8 cellular contexts compared by ENCODE assay signal in the genomic region with DNA sequence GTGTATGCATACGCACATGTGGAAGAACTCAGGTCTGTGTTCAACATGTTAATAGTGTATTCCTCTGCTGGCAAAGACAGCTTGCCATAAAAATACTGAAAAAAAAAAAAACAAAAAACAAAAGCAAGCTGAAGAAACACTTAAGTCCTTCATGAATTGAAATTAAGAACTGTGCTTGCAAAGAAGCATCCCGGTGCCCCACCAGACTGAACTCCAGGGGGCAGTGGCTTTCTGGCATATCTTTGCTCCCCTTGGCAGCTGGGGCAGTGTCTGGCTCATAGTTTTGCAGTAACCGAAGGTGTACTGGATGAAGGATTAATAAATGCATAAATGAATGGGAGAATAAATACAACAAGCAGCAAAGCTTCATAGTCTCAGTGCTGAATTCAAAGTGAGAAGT.
A peak's percentile ranks its signal among the peaks of the same experiment; 100 is the strongest.
DNase-seq lines count a peak whose midpoint lies in the region; ATAC-seq, FAIRE-seq and TF ChIP-seq lines count a peak whose summit lies in the region.

No MANE protein-coding gene starts in this region.

- H3K9ac ChIP-seq in endothelial cell of umbilical vein (replicated peaks; ENCODE audit: extremely low read depth, insufficient read depth, low read length) = peak overlapping the region; percentile 29

- peaks cover 2% of the 10 kb centered on the region for H4K20me1 ChIP-seq in endothelial cell of umbilical vein (replicated peaks; ENCODE audit: control insufficient read depth, extremely low read depth, insufficient read depth, low read length)

- peak overlapping the region; percentile 40 to 67 (median 43) for H3K27ac Mint-ChIP-seq in nephron
- H3K27ac Mint-ChIP-seq in T-helper 2 cell treated with Interferon-gamma antibody and Interleukin-4, amounts not matched to agents 5 μg/mL and 100 μg/mL, for 36 hours = no peak overlapping the region

- peak; percentile 58 for FAIRE-seq in endothelial cell of umbilical vein (lab: Jason Lieb, UNC)

- no peaks in the 10 kb centered on the region for H3K9me1 ChIP-seq in endothelial cell of umbilical vein (replicated peaks; ENCODE audit: control insufficient read depth, extremely low read depth, insufficient read depth, low read length)

- CTCF ChIA-PET in endothelial cell of umbilical vein (lab: Charles Lee) = interaction anchor here (0.7 to 7.0 kb wide), 14 partner anchors 10 to 364 kb away, joined by 3 to 124 read pairs (median 4); partner anchors contain the start of gene LHFPL6

- dilution Hi-C loops in endothelial cell of umbilical vein (cut with MboI; ENCODE audit: extremely low pct_ligation_motif_present, low sequenced_read_pairs) = no loop called here

- H3K27ac ChIP-seq in endothelial cell of umbilical vein (ENCODE audit: insufficient read depth, low read depth, low read length) = peak overlapping the region; percentile 77

- DNase-seq in GM12864 (ENCODE audit: low read depth) (no peak), NCI-H748 (lab: John Stamatoyannopoulos, UW; ENCODE audit: unreplicated experiment) (peak; percentile 65), endothelial cell of umbilical vein (ENCODE audit: low read depth, low spot score) (peak; percentile 78)
- no peak for DNase-seq in activated effector memory CD4-positive, alpha-beta T cell treated with Interleukin-2 at 50 U/mL for 16 hours
- DNase-seq in activated naive CD4-positive, alpha-beta T cell treated with anti-CD3 and anti-CD28 coated beads, Interleukin-2, amount 50 U/mL, for 16 hours = no peak
- no peak for DNase-seq in T-helper 2 cell treated with Interferon-gamma antibody and Interleukin-4, amounts not matched to agents 5 μg/mL and 100 μg/mL, for 36 hours (ENCODE audit: low spot score)

- peak overlapping the region in 1 of 3 experiments; percentile 4 for H3K4me3 Mint-ChIP-seq in nephron
- no peak overlapping the region for H3K4me3 Mint-ChIP-seq in T-helper 2 cell treated with Interferon-gamma antibody and Interleukin-4, amounts not matched to agents 5 μg/mL and 100 μg/mL, for 36 hours

- peak; percentile 43 for TF ChIP-seq CTCF in GM12864 (IDR thresholded peaks at IDR 0.05; ENCODE audit: low read depth, low read length, missing control alignments)
- peak; percentile 40 to 57 for TF ChIP-seq CTCF in endothelial cell of umbilical vein (IDR thresholded peaks at IDR 0.05; ENCODE audit: extremely low read depth in 1 of 2, insufficient read depth in 1 of 2, low read depth in 1 of 2, low read length in 2 of 2)
- TF ChIP-seq CTCF in nephron (IDR thresholded peaks at IDR 0.05; ENCODE audit: unreplicated experiment in 3 of 3) = peak in 1 of 3 experiments; percentile 23

- H3K4me1 ChIP-seq in endothelial cell of umbilical vein (ENCODE audit: control insufficient read depth, extremely low read depth, insufficient read depth, low read length) = peaks cover 32% of the 10 kb centered on the region

- H3K4me3 ChIP-seq in GM12864 (ENCODE audit: low read depth, low read length) (no peak overlapping the region), endothelial cell of umbilical vein (replicated peaks in 1 of 3; ENCODE audit: insufficient read depth in 1 of 3, low read depth in 1 of 3, low read length in 3 of 3) (peak overlapping the region in 1 of 3 experiments; percentile 23)

- peak overlapping the region; percentile 39 for H3K4me2 ChIP-seq in endothelial cell of umbilical vein (ENCODE audit: insufficient read depth, low read length)

- no peaks in the 10 kb centered on the region for H3K79me2 ChIP-seq in endothelial cell of umbilical vein (ENCODE audit: control insufficient read depth, insufficient read depth, low read length)

- H2AFZ ChIP-seq in endothelial cell of umbilical vein (ENCODE audit: low read depth, low read length) = no peak overlapping the region

- no TSS peak for BruUV-seq in endothelial cell of umbilical vein (replicated peaks; lab: Mats Ljungman, UMichigan)

- POLR2A ChIA-PET in endothelial cell of umbilical vein (lab: Charles Lee) = interaction anchor here (1.7 kb wide), 1 partner anchor 187 kb away, joined by 4 read pairs; the partner anchor contains the start of gene LHFPL6

- H3K27me3 Mint-ChIP-seq in nephron (ENCODE audit: low read depth) = no peaks in the 10 kb centered on the region
- peaks cover 13% of the 10 kb centered on the region for H3K27me3 Mint-ChIP-seq in T-helper 2 cell treated with Interferon-gamma antibody and Interleukin-4, amounts not matched to agents 5 μg/mL and 100 μg/mL, for 36 hours (ENCODE audit: low read depth)

- intact Hi-C loops in endothelial cell of umbilical vein (cut with micrococcal nuclease) = loop anchor here (1.0 to 10.0 kb wide), 5 partner anchors 151 to 381 kb away; partner anchors contain the start of genes NHLRC3 and PROSER1

- H3K36me3 Mint-ChIP-seq in nephron (ENCODE audit: low read depth) = no peaks in the 10 kb centered on the region
- no peaks in the 10 kb centered on the region for H3K36me3 Mint-ChIP-seq in T-helper 2 cell treated with Interferon-gamma antibody and Interleukin-4, amounts not matched to agents 5 μg/mL and 100 μg/mL, for 36 hours (ENCODE audit: low read depth)

- no peak for ATAC-seq in GM19455 (IDR thresholded peaks at IDR 0.05; ENCODE audit: unreplicated experiment)

- H3K4me1 Mint-ChIP-seq in nephron = peaks cover 64% of the 10 kb centered on the region
- no peaks in the 10 kb centered on the region for H3K4me1 Mint-ChIP-seq in T-helper 2 cell treated with Interferon-gamma antibody and Interleukin-4, amounts not matched to agents 5 μg/mL and 100 μg/mL, for 36 hours (ENCODE audit: low read depth)

- H3K9me3 Mint-ChIP-seq in nephron = no peaks in the 10 kb centered on the region
- no peaks in the 10 kb centered on the region for H3K9me3 Mint-ChIP-seq in T-helper 2 cell treated with Interferon-gamma antibody and Interleukin-4, amounts not matched to agents 5 μg/mL and 100 μg/mL, for 36 hours

- no peaks in the 10 kb centered on the region for H3K36me3 ChIP-seq in endothelial cell of umbilical vein (ENCODE audit: control insufficient read depth in 2 of 2, extremely low read depth in 1 of 2, insufficient read depth in 2 of 2, low read length in 2 of 2)

- no peak for TF ChIP-seq POLR2A in endothelial cell of umbilical vein (IDR thresholded peaks at IDR 0.05; ENCODE audit: low read depth, low read length)

- H3K9me3 ChIP-seq in endothelial cell of umbilical vein (replicated peaks; ENCODE audit: control insufficient read depth, insufficient read depth, low read length) = no peaks in the 10 kb centered on the region

- H3K27me3 ChIP-seq in endothelial cell of umbilical vein (ENCODE audit: control insufficient read depth in 2 of 2, insufficient read depth in 2 of 2, low read length in 2 of 2) = no peaks in the 10 kb centered on the region

TF ChIP-seq in endothelial cell of umbilical vein, 7 proteins besides CTCF, POLR2A, EP300 and RAD21:
- TF ChIP-seq POLR2AphosphoS5 (IDR thresholded peaks at IDR 0.05; ENCODE audit: insufficient read depth, low read depth, low read length) = no peak
- no peak for TF ChIP-seq MYC (IDR thresholded peaks at IDR 0.05; ENCODE audit: low read depth, low read length)
- no peak for TF ChIP-seq EZH2 (IDR thresholded peaks at IDR 0.05; ENCODE audit: borderline replicate concordance, low read depth, low read length, severe bottlenecking)
- TF ChIP-seq GATA2 (IDR thresholded peaks at IDR 0.05; ENCODE audit: insufficient read depth, insufficient read length, low read depth, low read length) = no peak
- no peak for TF ChIP-seq MAX (IDR thresholded peaks at IDR 0.05; ENCODE audit: insufficient read depth, insufficient read length)
- no peak for TF ChIP-seq JUN (IDR thresholded peaks at IDR 0.05; ENCODE audit: borderline replicate concordance, insufficient read depth, insufficient read length, low read depth)
- no peak for TF ChIP-seq FOS (IDR thresholded peaks at IDR 0.05; ENCODE audit: borderline replicate concordance, insufficient read depth, low read length)

Comparison
In these comparisons a context has a peak if more than half of its experiments do, and no peak if none do; other contexts are left out.
1. DNase-seq: peak in NCI-H748 (single experiment) and endothelial cell of umbilical vein (single experiment); none in GM12864 (single experiment), activated effector memory CD4-positive, alpha-beta T cell treated with Interleukin-2 at 50 U/mL for 16 hours (single experiment), activated naive CD4-positive, alpha-beta T cell treated with anti-CD3 and anti-CD28 coated beads, Interleukin-2, amount 50 U/mL, for 16 hours (single experiment) and T-helper 2 cell treated with Interferon-gamma antibody and Interleukin-4, amounts not matched to agents 5 μg/mL and 100 μg/mL, for 36 hours (single experiment).